Comparison of ENCODE assay signal across 8 cellular contexts in the genomic region with DNA sequence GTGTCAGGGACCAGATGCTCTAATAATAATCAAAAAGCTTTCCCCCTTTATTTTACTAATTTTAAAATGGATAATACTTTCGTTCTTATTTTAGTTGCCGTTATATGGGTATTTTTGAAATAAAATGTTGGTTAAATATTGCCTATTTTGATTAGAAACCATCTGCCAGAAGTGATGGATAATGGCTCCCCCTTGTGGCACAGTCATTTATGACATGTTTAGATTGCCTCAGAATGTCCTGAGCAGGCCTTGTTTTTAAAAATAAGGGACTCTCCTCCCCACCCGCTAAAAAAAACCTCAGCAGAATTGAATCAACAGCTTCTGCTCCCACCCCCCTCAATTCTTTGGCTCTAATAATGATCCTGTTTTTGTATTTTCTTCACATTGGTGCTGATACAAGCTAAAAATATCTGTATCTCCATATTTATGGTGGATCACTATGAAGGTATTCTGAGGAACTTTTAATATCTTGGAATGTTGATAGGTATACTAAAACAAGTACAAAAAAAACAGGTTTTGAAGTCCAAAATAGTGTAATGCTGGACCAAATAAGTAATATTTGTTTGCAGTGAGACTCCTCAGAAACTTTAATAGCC. TPM values are rescaled to one million over a fixed set of nuclear protein-coding genes. Genes with fewer than 3 reads are reported as not detected.
A peak's percentile ranks its signal among the peaks of the same experiment; 100 is the strongest.
DNase-seq lines count a peak whose midpoint lies in the region; ATAC-seq, FAIRE-seq and TF ChIP-seq lines count a peak whose summit lies in the region.

No MANE protein-coding gene starts in this region.

- H2BK20ac ChIP-seq in H1 (ENCODE audit: low read length): no peak overlapping the region

- TF ChIP-seq CTCF in H1 (IDR thresholded peaks at IDR 0.05; ENCODE audit: control extremely low read depth in 1 of 3, insufficient read depth in 1 of 3, low read depth in 1 of 3, low read length in 3 of 3) (peak in 2 of 3 experiments; percentile 62 to 69; a peak in 2 of 4 replicates), mesothelial cell of epicardium (IDR thresholded peaks at IDR 0.05; ENCODE audit: unreplicated experiment) (peak; percentile 89)

- CTCF ChIA-PET in activated CD8-positive, alpha-beta T cell treated with anti-CD3 and anti-CD28 coated beads, Interleukin-2, amount 10 ng/mL, durations not matched to agents 7 days and 5 days (lab: Charles Lee): interaction anchor here (0.6 to 3.3 kb wide), 28 partner anchors 9 to 176 kb away, joined by 3 to 126 read pairs (median 3); partner anchors contain the start of genes PHTF2, RSBN1L and TMEM60
- CTCF ChIA-PET in H1 (lab: Charles Lee; ENCODE audit: partially characterized antibody): interaction anchor here (0.6 to 3.7 kb wide), 24 partner anchors 8 to 273 kb away, joined by 3 to 48 read pairs (median 4); no protein-coding TSS in a partner anchor

- peaks cover 0 to 45% of the 10 kb centered on the region in 2 experiments; a peak in 2 of 4 replicates for H3K79me2 ChIP-seq in H1 (ENCODE audit: control insufficient read depth in 1 of 2, insufficient read depth in 2 of 2, low read length in 2 of 2)

- no peak overlapping the region for H3K4ac ChIP-seq in H1 (replicated peaks; ENCODE audit: insufficient read length, low read depth, low read length)

- H3K23ac ChIP-seq in H1 (ENCODE audit: insufficient read length): no peak overlapping the region

- H4K91ac ChIP-seq in H1 (replicated peaks; ENCODE audit: insufficient read length, low read length): no peak overlapping the region

- H3K4me2 ChIP-seq in H1 (ENCODE audit: insufficient read depth in 1 of 2, low read depth in 2 of 2, low read length in 2 of 2): no peak overlapping the region

- H2BK120ac ChIP-seq in H1 (replicated peaks; ENCODE audit: low read depth, low read length): no peak overlapping the region

- H3K9ac ChIP-seq in H1 (replicated peaks in 1 of 4; ENCODE audit: extremely low read depth in 1 of 4, low read depth in 3 of 4, low read length in 3 of 4): no peak overlapping the region

- H3K9me3 Mint-ChIP-seq in activated CD8-positive, alpha-beta T cell treated with anti-CD3 and anti-CD28 coated beads, Interleukin-2, amount 10 ng/mL, durations not matched to agents 7 days and 5 days (ENCODE audit: insufficient read depth): no peaks in the 10 kb centered on the region
- H3K9me3 Mint-ChIP-seq in mesothelial cell of epicardium: no peaks in the 10 kb centered on the region

- H3K14ac ChIP-seq in H1 (ENCODE audit: insufficient read length): no peak overlapping the region

- POLR2A ChIA-PET in activated CD8-positive, alpha-beta T cell treated with anti-CD3 and anti-CD28 coated beads, Interleukin-2, amount 10 ng/mL, durations not matched to agents 7 days and 5 days (lab: Charles Lee): interaction anchor here (0.6 to 0.8 kb wide), 3 partner anchors 30 to 176 kb away, joined by 3 read pairs; no protein-coding TSS in a partner anchor
- POLR2A ChIA-PET in H1 (lab: Charles Lee; ENCODE audit: partially characterized antibody): no interaction called here

- H3K36me3 ChIP-seq in H1 (ENCODE audit: control insufficient read depth in 2 of 4, insufficient read depth in 4 of 4, low read length in 3 of 4): no peaks in the 10 kb centered on the region

- no peak for TF ChIP-seq POLR2A in H1 (IDR thresholded peaks at IDR 0.05; ENCODE audit: control extremely low read depth in 1 of 2, low read depth in 2 of 2, low read length in 2 of 2)

- H3K36me3 Mint-ChIP-seq in activated CD8-positive, alpha-beta T cell treated with anti-CD3 and anti-CD28 coated beads, Interleukin-2, amount 10 ng/mL, durations not matched to agents 7 days and 5 days (ENCODE audit: low read depth): no peaks in the 10 kb centered on the region
- H3K36me3 Mint-ChIP-seq in mesothelial cell of epicardium: peaks cover 1% of the 10 kb centered on the region

- H3K9me3 ChIP-seq in H1 (ENCODE audit: insufficient read depth in 2 of 2, low read depth in 1 of 2, low read length in 1 of 2): no peaks in the 10 kb centered on the region

- no peak for TF ChIP-seq EP300 in H1 (IDR thresholded peaks at IDR 0.05; ENCODE audit: borderline replicate concordance in 1 of 2, low read depth in 2 of 2, low read length in 2 of 2)

- no peak overlapping the region for H2BK5ac ChIP-seq in H1 (ENCODE audit: low read depth, low read length)

- H3K4me3 Mint-ChIP-seq in activated CD8-positive, alpha-beta T cell treated with anti-CD3 and anti-CD28 coated beads, Interleukin-2, amount 10 ng/mL, durations not matched to agents 7 days and 5 days: no peak overlapping the region
- H3K4me3 Mint-ChIP-seq in mesothelial cell of epicardium: no peak overlapping the region

- ATAC-seq in HG02981 (IDR thresholded peaks at IDR 0.05; ENCODE audit: unreplicated experiment) (peak; percentile 32), HG02884 (IDR thresholded peaks at IDR 0.05; ENCODE audit: unreplicated experiment) (no peak)
- ATAC-seq in activated CD8-positive, alpha-beta T cell treated with anti-CD3 and anti-CD28 coated beads, Interleukin-2, amount 10 ng/mL, durations not matched to agents 7 days and 5 days: peak; percentile 76

- no peak overlapping the region for H2AK5ac ChIP-seq in H1 (ENCODE audit: low read depth, low read length)

- H2BK15ac ChIP-seq in H1 (ENCODE audit: low read length): no peak overlapping the region

- no peaks in the 10 kb centered on the region for H3K79me1 ChIP-seq in H1 (ENCODE audit: low read depth, low read length)

- no peak overlapping the region for H3K27ac Mint-ChIP-seq in activated CD8-positive, alpha-beta T cell treated with anti-CD3 and anti-CD28 coated beads, Interleukin-2, amount 10 ng/mL, durations not matched to agents 7 days and 5 days
- H3K27ac Mint-ChIP-seq in mesothelial cell of epicardium: no peak overlapping the region

- no peak overlapping the region for H3K18ac ChIP-seq in H1 (ENCODE audit: extremely low read depth, low read length)

- peak; percentile 86 for FAIRE-seq in H1 (lab: Jason Lieb, UNC)

- no peak overlapping the region for H4K5ac ChIP-seq in H1 (ENCODE audit: insufficient read length, low read depth, low read length)

- H3K27ac ChIP-seq in H1 (ENCODE audit: low read depth, low read length): no peak overlapping the region

- H3K4me1 ChIP-seq in H1 (replicated peaks in 1 of 4; ENCODE audit: control insufficient read depth in 3 of 4, insufficient read depth in 4 of 4, low read length in 3 of 4): no peaks in the 10 kb centered on the region

- H3K4me1 Mint-ChIP-seq in activated CD8-positive, alpha-beta T cell treated with anti-CD3 and anti-CD28 coated beads, Interleukin-2, amount 10 ng/mL, durations not matched to agents 7 days and 5 days (ENCODE audit: low read depth): peaks cover 15% of the 10 kb centered on the region
- peaks cover 2% of the 10 kb centered on the region for H3K4me1 Mint-ChIP-seq in mesothelial cell of epicardium

- no peaks in the 10 kb centered on the region for H3K27me3 ChIP-seq in H1 (replicated peaks in 1 of 4; ENCODE audit: control insufficient read depth in 3 of 4, extremely low read depth in 1 of 4, insufficient read depth in 3 of 4, low read length in 3 of 4)

- no peak overlapping the region for H4K8ac ChIP-seq in H1 (ENCODE audit: extremely low read depth, insufficient read depth, low read length)

- H3K23me2 ChIP-seq in H1 (ENCODE audit: low read depth, low read length): no peaks in the 10 kb centered on the region

- H2BK12ac ChIP-seq in H1 (ENCODE audit: low read depth, low read length): no peak overlapping the region

- peaks cover 0 to 4% of the 10 kb centered on the region in 2 experiments for H4K20me1 ChIP-seq in H1 (replicated peaks in 1 of 2; ENCODE audit: control insufficient read depth in 1 of 2, insufficient read depth in 2 of 2, low read length in 2 of 2)

- in situ Hi-C loops in Caki2 (cut with HindIII; ENCODE audit: low pct_unique_long_range_greater_than_20kb, low sequenced_read_pairs): no loop called here

- DNase-seq in Caki2 (ENCODE audit: low read depth): peak; percentile 44
- peak; percentile 72 for DNase-seq in NCI-H82 (lab: John Stamatoyannopoulos, UW)
- peak; percentile 81 for DNase-seq in activated CD8-positive, alpha-beta T cell treated with anti-CD3 and anti-CD28 coated beads, Interleukin-2, amount 10 ng/mL, durations not matched to agents 7 days and 5 days
- peak; percentile 10 to 78 for DNase-seq in H1 (ENCODE audit: low read depth in 1 of 2, low spot score in 2 of 2)
- peak in 1 of 2 experiments; percentile 62 for DNase-seq in mesothelial cell of epicardium (ENCODE audit: low spot score in 2 of 2, unreplicated experiment in 2 of 2)
- DNase-seq in stimulated activated CD8-positive, alpha-beta memory T cell treated with anti-CD3 and anti-CD28 coated beads, Interleukin-7, amount 100 ng/mL, for 1 hour (ENCODE audit: low read depth in 2 of 2): peak; percentile 15 to 45

- H2AFZ ChIP-seq in H1 (ENCODE audit: low read length): no peak overlapping the region

- H3K56ac ChIP-seq in H1 (replicated peaks; ENCODE audit: insufficient read length, low read depth, low read length): no peak overlapping the region

- H3K4me3 ChIP-seq in H1 (ENCODE audit: extremely low read depth in 1 of 4, insufficient read depth in 2 of 4, low read depth in 3 of 4, low read length in 4 of 4): no peak overlapping the region

- 36% methylated on average over 3 of the region's 3 CpGs; no CpG with 5 or more reads in 1 of the 2 experiments for WGBS in H1 (ENCODE audit: extremely low coverage in 1 of 2, insufficient coverage in 1 of 2, insufficient read length in 1 of 2, insufficient replicate concordance in 2 of 2, low coverage in 1 of 2, low lambda C conversion rate in 2 of 2, missing lambda C conversion rate in 1 of 2), 2 experiments

- no peaks in the 10 kb centered on the region for H3K27me3 Mint-ChIP-seq in activated CD8-positive, alpha-beta T cell treated with anti-CD3 and anti-CD28 coated beads, Interleukin-2, amount 10 ng/mL, durations not matched to agents 7 days and 5 days (ENCODE audit: low read depth)
- H3K27me3 Mint-ChIP-seq in mesothelial cell of epicardium (ENCODE audit: low read depth): no peaks in the 10 kb centered on the region

- TF ChIP-seq RAD21 in H1 (IDR thresholded peaks at IDR 0.05 in 1 of 2, conservative IDR thresholded peaks at IDR 0.05 in 1 of 2; ENCODE audit: low read depth in 2 of 2, low read length in 2 of 2): peak; percentile 84 to 88

RNA-seq across cellular contexts. Expression of gene TMEM60, which starts 38.8 kb away (rescaled TPM):
- 17.5 and 22.0 TPM in 2 replicates for total RNA-seq in Caki2 (2014; rRNA removed; shearing (Covaris generic); ENCODE audit: low replicate concordance)
- total RNA-seq in activated CD8-positive, alpha-beta T cell treated with anti-CD3 and anti-CD28 coated beads, Interleukin-2, amount 10 ng/mL, durations not matched to agents 7 days and 5 days: 10 to 100 TPM; 14.1 to 14.8 TPM
- 22.1 and 23.3 TPM in 2 replicates for total RNA-seq in H1 (2021; fragmentation: NEBNext Ultra II Directional; extraction: Animal tissue kit (Norgen Biotek cat#: 25700))
- 13.2 and 29.2 TPM in 2 replicates for polyA plus RNA-seq in H1 (2011; rRNA removed)
- polyA plus RNA-seq in H1 (2011; cell fraction: cytosol; rRNA removed): 25.3 TPM
- 5.3 TPM for polyA plus RNA-seq in H1 (2011; cell fraction: nucleus; rRNA removed)
- polyA plus RNA-seq in H1 (2012, experiment 1 of 2): 20.7 to 26.5 TPM (median 21.8 TPM) in 4 replicates
- polyA plus RNA-seq in H1 (2012, experiment 2 of 2): 8.7 TPM
- 29.7 TPM for polyA plus RNA-seq in H1 (2013, experiment 1 of 2)
- 29.7 TPM for polyA plus RNA-seq in H1 (2013, experiment 2 of 2)
- 9.9 and 10.8 TPM in 2 replicates for polyA minus RNA-seq in H1 (2011; rRNA and poly(A)+ RNA removed)
- 6.9 TPM for polyA minus RNA-seq in H1 (2011; cell fraction: cytosol; rRNA and poly(A)+ RNA removed)
- 8.3 TPM for polyA minus RNA-seq in H1 (2011; cell fraction: nucleus; rRNA and poly(A)+ RNA removed)
- total RNA-seq in mesothelial cell of epicardium: 14.2 to 17.2 TPM (median 16.5 TPM) in 3 replicates

RNA-seq across cellular contexts. Expression of gene PHTF2, which starts 39.2 kb away (rescaled TPM):
- total RNA-seq in Caki2 (2014; rRNA removed; shearing (Covaris generic); ENCODE audit: low replicate concordance): 2.8 and 5.1 TPM in 2 replicates
- 10 to 100 TPM; 34.9 to 39.1 TPM for total RNA-seq in activated CD8-positive, alpha-beta T cell treated with anti-CD3 and anti-CD28 coated beads, Interleukin-2, amount 10 ng/mL, durations not matched to agents 7 days and 5 days
- 18.2 and 25.4 TPM in 2 replicates for total RNA-seq in H1 (2021; fragmentation: NEBNext Ultra II Directional; extraction: Animal tissue kit (Norgen Biotek cat#: 25700))
- polyA plus RNA-seq in H1 (2011; rRNA removed): 5.0 and 9.0 TPM in 2 replicates
- 10.4 TPM for polyA plus RNA-seq in H1 (2011; cell fraction: cytosol; rRNA removed)
- 6.4 TPM for polyA plus RNA-seq in H1 (2011; cell fraction: nucleus; rRNA removed)
- 7.0 to 13.6 TPM (median 9.3 TPM) in 4 replicates for polyA plus RNA-seq in H1 (2012, experiment 1 of 2)
- 0.73 TPM for polyA plus RNA-seq in H1 (2012, experiment 2 of 2)
- polyA plus RNA-seq in H1 (2013, experiment 1 of 2): 17.1 TPM
- polyA plus RNA-seq in H1 (2013, experiment 2 of 2): 19.7 TPM
- polyA minus RNA-seq in H1 (2011; rRNA and poly(A)+ RNA removed): 15.9 and 19.6 TPM in 2 replicates
- 7.6 TPM for polyA minus RNA-seq in H1 (2011; cell fraction: cytosol; rRNA and poly(A)+ RNA removed)
- 33.7 TPM for polyA minus RNA-seq in H1 (2011; cell fraction: nucleus; rRNA and poly(A)+ RNA removed)
- total RNA-seq in mesothelial cell of epicardium: 36.1 to 38.2 TPM (median 37.5 TPM) in 3 replicates
